In the genomic region with DNA sequence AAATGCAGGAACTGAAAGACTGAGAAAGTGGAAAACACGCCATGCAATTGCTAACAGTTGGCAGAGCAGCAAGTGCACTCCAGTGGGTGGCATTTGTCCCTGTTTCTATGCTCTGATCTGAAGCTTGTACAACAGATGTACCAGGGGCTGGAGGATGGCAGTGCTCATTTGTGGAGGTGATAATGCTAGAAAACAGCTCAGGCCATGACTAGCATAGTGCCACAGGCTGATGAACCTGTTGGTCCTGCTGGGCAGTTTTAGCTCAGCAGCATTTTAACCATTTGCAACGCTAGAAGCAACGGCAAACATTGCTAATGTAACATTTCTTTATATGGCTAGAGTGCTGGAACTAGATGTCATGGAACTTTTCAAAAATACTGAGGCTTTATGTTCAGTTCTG, we compare ENCODE assay signal across 20 cellular contexts.
"Had no signal": no experiment of that assay in that cellular context is flagged by ENCODE, and none has a peak within 500 bp of the region (broad histone marks: within the 10 kb centered on the region; RNA-seq: fewer than 3 reads in every experiment).

No MANE protein-coding gene starts in this region.

- H3K9me3 ChIP-seq: esophagus squamous epithelium, left lung, testis, upper lobe of right lung had no signal

- H2AFZ ChIP-seq: parathyroid adenoma had no signal

- H3K9ac ChIP-seq: parathyroid adenoma had no signal

- H3K79me2 ChIP-seq: parathyroid adenoma had no signal

- H3K27ac ChIP-seq: dorsolateral prefrontal cortex, esophagus squamous epithelium, left lung, parathyroid adenoma, spleen, testis, tibial nerve, upper lobe of right lung had no signal

- H3K4me3 ChIP-seq: dorsolateral prefrontal cortex, esophagus squamous epithelium, left lung, lung, spleen, testis, tibial nerve, upper lobe of right lung had no signal

- H3K27me3 ChIP-seq: esophagus squamous epithelium, left lung, spleen, testis, tibial nerve, upper lobe of right lung had no signal

- H3K4me1 ChIP-seq: esophagus squamous epithelium, left lung, parathyroid adenoma, spleen, testis, tibial nerve, upper lobe of right lung had no signal

- H3K36me3 ChIP-seq: esophagus squamous epithelium, left lung, spleen, tibial nerve, upper lobe of right lung had no signal

- DNase-seq: cortex of kidney; effector CD8-positive, alpha-beta T cell; esophagus squamous epithelium; foreskin fibroblast; immature natural killer cell; left lung; mesendoderm; naive thymus-derived CD4-positive, alpha-beta T cell; nephron progenitor cell; spleen; stimulated activated CD4-positive, alpha-beta T cell treated with anti-CD3 and anti-CD28 coated beads, Interleukin-15, amount 100 ng/mL, for 24 hours; stimulated activated CD4-positive, alpha-beta T cell treated with anti-CD3 and anti-CD28 coated beads, Interleukin-1b, Interleukin-23, amount 100 ng/mL, for 48 hours; stimulated activated CD4-positive, alpha-beta T cell treated with anti-CD3 and anti-CD28 coated beads, Interleukin-4, amount 100 ng/mL, for 24 hours; stimulated activated naive CD8-positive, alpha-beta T cell treated with anti-CD3 and anti-CD28 coated beads, Interleukin-15, amount 100 ng/mL, for 72 hours; testis; upper lobe of right lung had no signal
